8 cellular contexts compared by ENCODE assay signal in the genomic region with DNA sequence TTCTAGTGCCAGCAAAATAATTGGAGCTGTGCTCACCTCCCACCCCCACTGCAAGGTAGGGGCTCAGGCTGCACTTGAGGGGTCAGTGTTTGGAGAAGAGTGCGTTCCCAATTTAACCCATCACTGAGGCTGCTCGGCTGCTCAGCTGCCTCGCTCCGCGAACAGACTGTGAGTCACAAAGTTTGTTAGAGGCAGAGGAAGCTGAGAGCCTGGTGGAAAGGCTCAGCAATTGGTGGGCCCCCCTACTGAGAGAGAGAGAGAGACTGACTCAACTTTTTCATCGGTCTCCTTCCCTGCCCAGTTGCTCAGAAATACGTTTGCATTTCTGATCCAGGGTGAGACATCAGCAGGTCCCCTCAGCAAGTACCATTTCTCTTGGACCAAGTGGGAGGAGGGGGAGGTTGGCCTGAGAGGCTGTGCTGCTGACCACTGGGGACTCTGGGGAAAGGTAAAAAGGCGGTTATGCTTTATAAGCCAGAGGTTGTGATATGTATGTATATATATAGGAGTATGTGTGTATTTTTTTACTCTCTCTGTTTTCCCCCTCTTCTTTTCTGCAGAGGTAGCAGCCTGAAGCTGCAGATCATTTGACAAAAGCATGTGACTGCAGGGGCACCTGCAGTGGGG. TPM values are rescaled to one million over a fixed set of nuclear protein-coding genes. Genes with fewer than 3 reads are reported as not detected.
DNase-seq lines count a peak whose midpoint lies in the region; ATAC-seq, FAIRE-seq and TF ChIP-seq lines count a peak whose summit lies in the region.

No MANE protein-coding gene starts in this region.

- H3K4me3 ChIP-seq in GM23248 (peak overlapping the region; percentile 80), kidney (ENCODE audit: low read length in 2 of 2) (peak overlapping the region; percentile 54 to 72)

- peak; percentile 95 for DNase-seq in GM23248
- peak; percentile 77 for DNase-seq in RCC 7860 (ENCODE audit: low spot score)
- DNase-seq in activated naive CD8-positive, alpha-beta T cell treated with anti-CD3 and anti-CD28 coated beads, Interleukin-2, amount 50 U/mL, for 24 hours, result peak; percentile 59
- no peak for DNase-seq in kidney
- peak; percentile 12 to 71 for DNase-seq in stimulated activated effector memory CD8-positive, alpha-beta T cell treated with anti-CD3 and anti-CD28 coated beads, Interleukin-12 subunit alpha, Interleukin-12 subunit beta, amount 100 ng/mL, for 72 hours (ENCODE audit: low spot score in 2 of 2)
- no peak for DNase-seq in GF-D8 (lab: John Stamatoyannopoulos, UW)
- DNase-seq in NCI-H146 treated with DMSO at 0.1 percent for 48 hours (lab: John Stamatoyannopoulos, UW; ENCODE audit: unreplicated experiment), result no peak

- H3K4me1 Mint-ChIP-seq in activated naive CD8-positive, alpha-beta T cell treated with anti-CD3 and anti-CD28 coated beads, Interleukin-2, amount 50 U/mL, for 24 hours, result peaks cover 33% of the 10 kb centered on the region
- H3K4me1 Mint-ChIP-seq in stimulated activated effector memory CD8-positive, alpha-beta T cell treated with anti-CD3 and anti-CD28 coated beads, Interleukin-12 subunit alpha, Interleukin-12 subunit beta, amount 100 ng/mL, for 72 hours, result peaks cover 32% of the 10 kb centered on the region

- peak overlapping the region; percentile 57 for H3K27ac ChIP-seq in GM23248
- H3K27ac ChIP-seq in kidney (ENCODE audit: low read depth in 2 of 2, low read length in 2 of 2), result no peak overlapping the region

- H3K4me1 ChIP-seq in GM23248 (ENCODE audit: insufficient read depth) (peaks cover 18% of the 10 kb centered on the region), kidney (ENCODE audit: control insufficient read depth in 1 of 2, insufficient read depth in 1 of 2, low read depth in 1 of 2, low read length in 2 of 2) (peaks cover 5 to 12% of the 10 kb centered on the region in 2 donors)

- in situ Hi-C loops in GM23248 (cut with MboI), result no loop called here

- no peaks in the 10 kb centered on the region for H4K20me1 ChIP-seq in GM23248 (ENCODE audit: insufficient read depth)

- peak overlapping the region; percentile 59 for H3K27ac Mint-ChIP-seq in activated naive CD8-positive, alpha-beta T cell treated with anti-CD3 and anti-CD28 coated beads, Interleukin-2, amount 50 U/mL, for 24 hours
- H3K27ac Mint-ChIP-seq in stimulated activated effector memory CD8-positive, alpha-beta T cell treated with anti-CD3 and anti-CD28 coated beads, Interleukin-12 subunit alpha, Interleukin-12 subunit beta, amount 100 ng/mL, for 72 hours, result no peak overlapping the region

- no peak for TF ChIP-seq CTCF in kidney (IDR thresholded peaks at IDR 0.05; ENCODE audit: borderline replicate concordance, extremely low read depth, insufficient read depth)

- H3K27me3 ChIP-seq in GM23248 (replicated peaks; ENCODE audit: insufficient read depth), result no peaks in the 10 kb centered on the region

- H3K9ac ChIP-seq in GM23248, result peak overlapping the region; percentile 82
- H3K9ac ChIP-seq in kidney (ENCODE audit: low read length in 2 of 2), result no peak overlapping the region

- peaks cover 14% of the 10 kb centered on the region for H3F3A ChIP-seq in GM23248 (ENCODE audit: insufficient read depth)

- H3K79me2 ChIP-seq in GM23248 (ENCODE audit: insufficient read depth), result no peaks in the 10 kb centered on the region

- FAIRE-seq in RCC 7860 (lab: Jason Lieb, UNC) (peak; percentile 70), kidney (lab: Jason Lieb, UNC) (no peak)

- H3K9me3 ChIP-seq in GM23248 (ENCODE audit: low read depth), result no peaks in the 10 kb centered on the region
- no peaks in the 10 kb centered on the region for H3K9me3 ChIP-seq in kidney (ENCODE audit: control insufficient read depth in 1 of 2, low read length in 2 of 2)

- peak; percentile 79 for ATAC-seq in activated naive CD8-positive, alpha-beta T cell treated with anti-CD3 and anti-CD28 coated beads, Interleukin-2, amount 50 U/mL, for 24 hours
- ATAC-seq in stimulated activated effector memory CD8-positive, alpha-beta T cell treated with anti-CD3 and anti-CD28 coated beads, Interleukin-12 subunit alpha, Interleukin-12 subunit beta, amount 100 ng/mL, for 72 hours, result peak; percentile 81
- no peak for ATAC-seq in GM21723 (IDR thresholded peaks at IDR 0.05; ENCODE audit: unreplicated experiment)

- H3K9me2 ChIP-seq in GM23248 (ENCODE audit: insufficient read depth), result no peaks in the 10 kb centered on the region

- H2AFZ ChIP-seq in GM23248, result peak overlapping the region; percentile 93

- H3K27me3 Mint-ChIP-seq in activated naive CD8-positive, alpha-beta T cell treated with anti-CD3 and anti-CD28 coated beads, Interleukin-2, amount 50 U/mL, for 24 hours, result peaks cover 47% of the 10 kb centered on the region

- peak overlapping the region; percentile 77 for H3K4me3 Mint-ChIP-seq in activated naive CD8-positive, alpha-beta T cell treated with anti-CD3 and anti-CD28 coated beads, Interleukin-2, amount 50 U/mL, for 24 hours
- H3K4me3 Mint-ChIP-seq in stimulated activated effector memory CD8-positive, alpha-beta T cell treated with anti-CD3 and anti-CD28 coated beads, Interleukin-12 subunit alpha, Interleukin-12 subunit beta, amount 100 ng/mL, for 72 hours, result peak overlapping the region; percentile 85

- intact Hi-C loops in kidney (cut with DNase I), result no loop called here

- no peaks in the 10 kb centered on the region for H3K36me3 ChIP-seq in GM23248 (ENCODE audit: low read depth)
- no peaks in the 10 kb centered on the region for H3K36me3 ChIP-seq in kidney (ENCODE audit: control insufficient read depth in 1 of 2, insufficient read depth in 2 of 2, low read length in 2 of 2)

- WGBS in GM23248 (ENCODE audit: low coverage in 1 of 2, low lambda C conversion rate in 2 of 2, missing lambda C conversion rate in 2 of 2), 2 experiments, result 16 to 17% methylated on average over 8 of the region's 8 CpGs

- H3K4me2 ChIP-seq in GM23248 (ENCODE audit: unreplicated experiment), result peak overlapping the region; percentile 97

- no peaks in the 10 kb centered on the region for H3K36me3 Mint-ChIP-seq in activated naive CD8-positive, alpha-beta T cell treated with anti-CD3 and anti-CD28 coated beads, Interleukin-2, amount 50 U/mL, for 24 hours (ENCODE audit: low read depth)
- no peaks in the 10 kb centered on the region for H3K36me3 Mint-ChIP-seq in stimulated activated effector memory CD8-positive, alpha-beta T cell treated with anti-CD3 and anti-CD28 coated beads, Interleukin-12 subunit alpha, Interleukin-12 subunit beta, amount 100 ng/mL, for 72 hours

- H3K9me3 Mint-ChIP-seq in activated naive CD8-positive, alpha-beta T cell treated with anti-CD3 and anti-CD28 coated beads, Interleukin-2, amount 50 U/mL, for 24 hours, result no peaks in the 10 kb centered on the region
- no peaks in the 10 kb centered on the region for H3K9me3 Mint-ChIP-seq in stimulated activated effector memory CD8-positive, alpha-beta T cell treated with anti-CD3 and anti-CD28 coated beads, Interleukin-12 subunit alpha, Interleukin-12 subunit beta, amount 100 ng/mL, for 72 hours

RNA-seq across cellular contexts. Expression of gene EFR3B, which starts 1.5 kb away (rescaled TPM):
- 0.76 and 0.97 TPM in 2 replicates for total RNA-seq in GM23248 (2014; rRNA removed; shearing (Covaris generic))
- polyA plus RNA-seq in GM23248 (2016; fragmentation: Nextera tagmentation; extraction: Ambion mirVana) (0.51 and 0.75 TPM in 2 replicates), kidney (ENCODE audit: insufficient read depth, low read depth, low replicate concordance) (0.39 TPM)
- 1.1 TPM for total RNA-seq in kidney

Comparison
In these comparisons a context has a peak if more than half of its experiments do, and no peak if none do; other contexts are left out.
1. DNase-seq: peak in GM23248 (single experiment), RCC 7860 (single experiment), activated naive CD8-positive, alpha-beta T cell treated with anti-CD3 and anti-CD28 coated beads, Interleukin-2, amount 50 U/mL, for 24 hours (single experiment) and stimulated activated effector memory CD8-positive, alpha-beta T cell treated with anti-CD3 and anti-CD28 coated beads, Interleukin-12 subunit alpha, Interleukin-12 subunit beta, amount 100 ng/mL, for 72 hours (2 of 2); none in kidney (single experiment), GF-D8 (single experiment) and NCI-H146 treated with DMSO at 0.1 percent for 48 hours (single experiment).